ENCODE assay signal across 3 cellular contexts in genomic region chr2:137096693-137097092, GRCh38.
TF ChIP-seq lines count a peak whose summit lies in the region.

No MANE protein-coding gene starts in this region.

TF ChIP-seq in SK-N-SH, 30 proteins besides CTCF, POLR2A, EP300 and RAD21:
- TF ChIP-seq MAX (IDR thresholded peaks at IDR 0.05; ENCODE audit: low read depth) (no peak), TAF1 (IDR thresholded peaks at IDR 0.05; ENCODE audit: borderline replicate concordance, low read depth, low read length) (no peak), IRF3 (IDR thresholded peaks at IDR 0.05; ENCODE audit: low read depth, low read length) (no peak), YY1 (IDR thresholded peaks at IDR 0.05; ENCODE audit: low read depth) (no peak), FOXM1 (IDR thresholded peaks at IDR 0.05; ENCODE audit: low read depth) (no peak), GATA2 (CRISPR knock-in tag; IDR thresholded peaks at IDR 0.05) (no peak), MXI1 (IDR thresholded peaks at IDR 0.05; ENCODE audit: low read depth, low read length) (no peak), JUND (IDR thresholded peaks at IDR 0.05) (no peak), GABPA (IDR thresholded peaks at IDR 0.05; ENCODE audit: low read depth) (no peak), REST (IDR thresholded peaks at IDR 0.05; ENCODE audit: low read depth, low read length) (no peak), TEAD4 (IDR thresholded peaks at IDR 0.05; ENCODE audit: borderline replicate concordance, insufficient read depth) (no peak)

TF ChIP-seq in SK-N-SH treated with all-trans-retinoic acid at 6 μM for 48 hours, 23 proteins besides CTCF, POLR2A, EP300 and RAD21:
- no peak for TF ChIP-seq ESRRG (CRISPR knock-in tag; IDR thresholded peaks at IDR 0.05)
- no peak for TF ChIP-seq TOX (CRISPR knock-in tag; IDR thresholded peaks at IDR 0.05; ENCODE audit: borderline replicate concordance)
- no peak for TF ChIP-seq GLIS3 (CRISPR knock-in tag; IDR thresholded peaks at IDR 0.05)
- TF ChIP-seq OSR1 (CRISPR knock-in tag; IDR thresholded peaks at IDR 0.05): no peak
- TF ChIP-seq POU6F1 (CRISPR knock-in tag; IDR thresholded peaks at IDR 0.05; ENCODE audit: borderline replicate concordance, low read depth): no peak
- TF ChIP-seq TSHZ2 (CRISPR knock-in tag; IDR thresholded peaks at IDR 0.05): no peak
- TF ChIP-seq ZNF565 (CRISPR knock-in tag; conservative IDR thresholded peaks at IDR 0.05; ENCODE audit: low read depth): no peak
- no peak for TF ChIP-seq RARB (CRISPR knock-in tag; IDR thresholded peaks at IDR 0.05)
- no peak for TF ChIP-seq CSDC2 (CRISPR knock-in tag; IDR thresholded peaks at IDR 0.05)
- TF ChIP-seq ISL1 (CRISPR knock-in tag; IDR thresholded peaks at IDR 0.05): no peak
- no peak for TF ChIP-seq ZNF8 (CRISPR knock-in tag; IDR thresholded peaks at IDR 0.05)

TF ChIP-seq in H1, 55 proteins besides CTCF, POLR2A, EP300 and RAD21:
- no peak for TF ChIP-seq RXRA (IDR thresholded peaks at IDR 0.05; ENCODE audit: insufficient read depth, low read depth, low read length)
- no peak for TF ChIP-seq KDM5A (IDR thresholded peaks at IDR 0.05; ENCODE audit: low read length)
- no peak for TF ChIP-seq USF2 (IDR thresholded peaks at IDR 0.05; ENCODE audit: low read length)
- no peak for TF ChIP-seq ASH2L (IDR thresholded peaks at IDR 0.05; ENCODE audit: low read length)
- no peak for TF ChIP-seq SAP30 (IDR thresholded peaks at IDR 0.05; ENCODE audit: insufficient read depth, insufficient replicate concordance, low read length)
- no peak for TF ChIP-seq ATF3 (IDR thresholded peaks at IDR 0.05; ENCODE audit: insufficient read depth, low read depth, low read length)
- TF ChIP-seq SP4 (IDR thresholded peaks at IDR 0.05; ENCODE audit: low read length): no peak
- TF ChIP-seq BRCA1 (IDR thresholded peaks at IDR 0.05; ENCODE audit: low read depth, low read length): no peak
- TF ChIP-seq BCL11A (IDR thresholded peaks at IDR 0.05; ENCODE audit: low read depth in 2 of 2, low read length in 2 of 2): no peak
- no peak for TF ChIP-seq TBP (IDR thresholded peaks at IDR 0.05; ENCODE audit: low read depth, low read length)
- no peak for TF ChIP-seq SIRT6 (IDR thresholded peaks at IDR 0.05; ENCODE audit: low read length)
- no peak for TF ChIP-seq TAF1 (IDR thresholded peaks at IDR 0.05; ENCODE audit: low read depth, low read length)
- no peak for TF ChIP-seq FOSL1 (IDR thresholded peaks at IDR 0.05; ENCODE audit: insufficient read depth, low read depth, low read length)
- no peak for TF ChIP-seq POU5F1 (IDR thresholded peaks at IDR 0.05; ENCODE audit: low read depth, low read length)
- TF ChIP-seq EGR1 (IDR thresholded peaks at IDR 0.05; ENCODE audit: borderline replicate concordance, low read depth, low read length): no peak
- TF ChIP-seq ZNF274 (IDR thresholded peaks at IDR 0.05; ENCODE audit: borderline replicate concordance, extremely low read depth, low read length): no peak
